ENCODE assay signal across 10 cellular contexts in genomic region chr5:82753374-82753773, GRCh38.
"Had no signal": no experiment of that assay in that cellular context is flagged by ENCODE, and none has a peak within 500 bp of the region (broad histone marks: within the 10 kb centered on the region; RNA-seq: fewer than 3 reads in every experiment).

No MANE protein-coding gene starts in this region.

- H3K27ac ChIP-seq: HL-60, KMS-11 had no signal

- DNase-seq: H9, IMR-90, Karpas-422, KBM-7 had no signal

- H2AFZ ChIP-seq: GM23338 had no signal

- FAIRE-seq: H1, H54 had no signal

- H3K4me2 ChIP-seq: GM23338, KMS-11 had no signal

- H3K4me3 ChIP-seq: GM23338 had no signal

- H3K9ac ChIP-seq: KMS-11 had no signal

- ATAC-seq: GM23338, HCT116 had no signal
